Comparison of ENCODE assay signal across 8 cellular contexts in genomic region chr19:18274776-18275356, GRCh38. TPM values are rescaled to one million over a fixed set of nuclear protein-coding genes. Genes with fewer than 3 reads are reported as not detected.
DNase-seq lines count a peak whose midpoint lies in the region; ATAC-seq and TF ChIP-seq lines count a peak whose summit lies in the region.

No MANE protein-coding gene starts in this region.

- in situ Hi-C loops in IMR-90 (cut with MboI; ENCODE audit: low sequenced_read_pairs) = loop anchor here (5.0 to 10.0 kb wide), 2 partner anchors 47 to 130 kb away; partner anchors contain the start of gene LSM4

- WGBS in IMR-90 (ENCODE audit: extremely low coverage in 2 of 2, insufficient read length in 1 of 2), 2 experiments = 27% methylated on average over 3 of the region's 13 CpGs; no CpG with 5 or more reads in 1 of the 2 experiments
- 8 to 52% methylated on average over 13 of the region's 13 CpGs for WGBS in sigmoid colon, 2 donors

- peak overlapping the region; percentile 51 for H3K4me2 ChIP-seq in IMR-90 (ENCODE audit: low read depth, low read length)

- peak overlapping the region; percentile 75 for H3K4ac ChIP-seq in IMR-90 (ENCODE audit: low read depth, low read length)

- H2BK20ac ChIP-seq in IMR-90 (ENCODE audit: low read depth, low read length) = peak overlapping the region; percentile 53

- H3K27ac ChIP-seq in IMR-90 (ENCODE audit: insufficient read depth, low read length) (peak overlapping the region; percentile 58), left ventricle myocardium inferior (replicated peaks) (peak overlapping the region; percentile 84), sigmoid colon (peak overlapping the region; percentile 75 to 100 (median 98)), A673 (ENCODE audit: low read depth, low read length, poor library complexity, severe bottlenecking) (no peak overlapping the region)

- 0 out of 2 replicates have a peak overlapping the region, but pooled peaks have one; percentile 21 for H4K5ac ChIP-seq in IMR-90 (ENCODE audit: low read depth, low read length)

- H3K4me3 ChIP-seq in IMR-90 (ENCODE audit: insufficient read depth, low read depth, low read length) (no peak overlapping the region), left ventricle myocardium inferior (peak overlapping the region; percentile 30), sigmoid colon (peak overlapping the region in 2 of 4 donors; percentile 2 to 8), A673 (ENCODE audit: low read depth, low read length, poor library complexity, severe bottlenecking) (no peak overlapping the region)

- peak overlapping the region; percentile 75 for H2AK5ac ChIP-seq in IMR-90 (ENCODE audit: low read depth, low read length)

- peak overlapping the region; percentile 17 for H3K18ac ChIP-seq in IMR-90 (ENCODE audit: low read depth, low read length)

- peak overlapping the region; percentile 41 for H2BK120ac ChIP-seq in IMR-90 (ENCODE audit: low read depth, low read length)

- POLR2A ChIA-PET in IMR-90 (lab: Charles Lee; ENCODE audit: unreplicated experiment) (interaction anchor here (0.6 to 1.0 kb wide), 2 partner anchors 51 to 54 kb away, joined by 3 to 7 read pairs; no protein-coding TSS in a partner anchor), A673 (lab: Charles Lee; ENCODE audit: low non-redundant PET) (no interaction called here)

- CTCF ChIA-PET in IMR-90 (lab: Yijun Ruan, JAX) (interaction anchor here (1.0 kb wide), 1 partner anchor 48 kb away, joined by 6 read pairs; the partner anchor contains the start of gene LSM4), A673 (lab: Charles Lee) (interaction anchor here (0.6 kb wide), 1 partner anchor 126 kb away, joined by 3 read pairs; no protein-coding TSS in a partner anchor)

- H3K27me3 ChIP-seq in IMR-90 (ENCODE audit: control insufficient read depth, insufficient read depth, low read length) = no peaks in the 10 kb centered on the region
- no peaks in the 10 kb centered on the region for H3K27me3 ChIP-seq in left ventricle myocardium inferior (ENCODE audit: low read depth)
- no peaks in the 10 kb centered on the region for H3K27me3 ChIP-seq in sigmoid colon
- H3K27me3 ChIP-seq in A673 (replicated peaks; ENCODE audit: insufficient read depth, low read depth, low read length, poor library complexity) = no peaks in the 10 kb centered on the region

- peak overlapping the region; percentile 70 for H4K91ac ChIP-seq in IMR-90 (ENCODE audit: insufficient read depth, low read depth, low read length)

- peak overlapping the region; percentile 2; the same call in 1 of the 2 replicates for H3K9ac ChIP-seq in IMR-90 (ENCODE audit: low read depth, low read length)

- peak overlapping the region; percentile 81; the same call in 1 of the 3 replicates for H2BK15ac ChIP-seq in IMR-90 (ENCODE audit: low read depth, low read length)

- 0 out of 2 replicates have a peak overlapping the region, but pooled peaks have one; percentile 55 for H3K23ac ChIP-seq in IMR-90 (ENCODE audit: low read depth, low read length)

- peaks cover 13 to 63% of the 10 kb centered on the region in 2 experiments for H3K79me1 ChIP-seq in IMR-90 (ENCODE audit: low read depth in 1 of 2, low read length in 2 of 2)

- TF ChIP-seq RAD21 in IMR-90 (IDR thresholded peaks at IDR 0.05; ENCODE audit: low read length) = peak; percentile 15; the same call in 1 of the 2 replicates

- peak in 2 of 4 donors; percentile 59 to 77 for TF ChIP-seq EP300 in sigmoid colon (IDR thresholded peaks at IDR 0.05)

- intact Hi-C loops in IMR-90 (cut with micrococcal nuclease) = loop anchor here (1.0 to 5.0 kb wide), 2 partner anchors 48 to 142 kb away; partner anchors contain the start of genes LSM4 and SSBP4
- intact Hi-C loops in left ventricle myocardium inferior (cut with micrococcal nuclease) = no loop called here
- intact Hi-C loops in sigmoid colon (cut with DNase I) = loop anchor here (5.0 kb wide), 1 partner anchor 67 kb away; the partner anchor contains the start of gene PGPEP1
- intact Hi-C loops in A673 (cut with micrococcal nuclease; ENCODE audit: unreplicated experiment) = no loop called here

- BruUV-seq in IMR-90 (replicated peaks; lab: Mats Ljungman, UMichigan) (no TSS peak), A673 (replicated peaks; lab: Mats Ljungman, UMichigan) (no TSS peak)

- H3K9me1 ChIP-seq in IMR-90 (ENCODE audit: insufficient read depth, low read length) = peaks cover 4% of the 10 kb centered on the region

- TF ChIP-seq POLR2A in IMR-90 (IDR thresholded peaks at IDR 0.05; ENCODE audit: low read depth, low read length) (peak; percentile 85), sigmoid colon (IDR thresholded peaks at IDR 0.05) (no peak)

- H2BK5ac ChIP-seq in IMR-90 (ENCODE audit: low read depth, low read length, poor library complexity, severe bottlenecking) = peak overlapping the region; percentile 72

- DNase-seq in Ammon's horn (ENCODE audit: low spot score) (peak; percentile 77), IMR-90 (peak; percentile 89), amniotic epithelial cell (ENCODE audit: low read depth) (peak; percentile 68), left ventricle myocardium inferior (peak; percentile 87), sigmoid colon (peak; percentile 96), A673 (ENCODE audit: low spot score) (no peak), RPMI8226 (no peak), iPS-NIHi7 (ENCODE audit: extremely low spot score) (no peak)

- H4K8ac ChIP-seq in IMR-90 (ENCODE audit: low read depth in 2 of 2, low read length in 2 of 2) = peak overlapping the region; percentile 27 to 88; a peak in 2 of 4 replicates

- peak overlapping the region; percentile 84 for H2AK9ac ChIP-seq in IMR-90 (replicated peaks; ENCODE audit: low read depth, low read length, poor library complexity)

- H3K9me3 ChIP-seq in IMR-90 (ENCODE audit: control insufficient read depth, insufficient read depth, low read length) = no peaks in the 10 kb centered on the region
- no peaks in the 10 kb centered on the region for H3K9me3 ChIP-seq in left ventricle myocardium inferior (replicated peaks)
- no peaks in the 10 kb centered on the region for H3K9me3 ChIP-seq in sigmoid colon
- H3K9me3 ChIP-seq in A673 (ENCODE audit: low read depth, low read length, poor library complexity, severe bottlenecking) = no peaks in the 10 kb centered on the region

- H3K36me3 ChIP-seq in IMR-90 (ENCODE audit: control insufficient read depth, insufficient read depth, low read length) = peaks cover 14% of the 10 kb centered on the region
- peaks cover 16% of the 10 kb centered on the region for H3K36me3 ChIP-seq in left ventricle myocardium inferior
- H3K36me3 ChIP-seq in sigmoid colon = peaks cover 0 to 12% (median 10%) of the 10 kb centered on the region in 4 donors
- peaks cover 36% of the 10 kb centered on the region for H3K36me3 ChIP-seq in A673 (ENCODE audit: insufficient read depth, low read length, poor library complexity, severe bottlenecking)

- H3K4me1 ChIP-seq in IMR-90 (ENCODE audit: control insufficient read depth, insufficient read depth, low read length) = peaks cover 20% of the 10 kb centered on the region
- peaks cover 55% of the 10 kb centered on the region for H3K4me1 ChIP-seq in left ventricle myocardium inferior
- H3K4me1 ChIP-seq in sigmoid colon = peaks cover 0 to 66% (median 60%) of the 10 kb centered on the region in 4 donors
- peaks cover 13% of the 10 kb centered on the region for H3K4me1 ChIP-seq in A673 (ENCODE audit: insufficient read depth, low read length, poor library complexity, severe bottlenecking)

- TF ChIP-seq CTCF in IMR-90 (conservative IDR thresholded peaks at IDR 0.05; ENCODE audit: low read depth, low read length) (0 out of 2 replicates have a peak, but pooled peaks have one; percentile 3), left ventricle myocardium inferior (IDR thresholded peaks at IDR 0.05; ENCODE audit: borderline replicate concordance) (peak; percentile 30), sigmoid colon (IDR thresholded peaks at IDR 0.05) (peak in 2 of 4 experiments; percentile 20 to 22), A673 (conservative IDR thresholded peaks at IDR 0.05; ENCODE audit: low read depth, low read length) (no peak)

- dilution Hi-C loops in IMR-90 (cut with HindIII; ENCODE audit: low sequenced_read_pairs, unreplicated experiment) = no loop called here

- H4K20me1 ChIP-seq in IMR-90 (ENCODE audit: insufficient read depth, low read length) = peaks cover 57% of the 10 kb centered on the region

- H3K56ac ChIP-seq in IMR-90 (ENCODE audit: extremely low read depth, insufficient read depth, low read length) = 0 out of 2 replicates have a peak overlapping the region, but pooled peaks have one; percentile 53

- peak overlapping the region; percentile 76 for H3K14ac ChIP-seq in IMR-90 (replicated peaks; ENCODE audit: low read depth, low read length)

- H2AFZ ChIP-seq in IMR-90 (replicated peaks; ENCODE audit: low read length, poor library complexity) = peak overlapping the region; percentile 82

- ATAC-seq in IMR-90 (ENCODE audit: low read depth) = peak; percentile 76

RNA-seq across cellular contexts. Expression of gene IQCN, which starts 0.6 kb away (rescaled TPM):
- total RNA-seq in IMR-90 (2012; rRNA removed) = 0.18 and 0.28 TPM in 2 replicates
- 0.60 and 0.67 TPM in 2 replicates for polyA plus RNA-seq in IMR-90 (2012; rRNA removed)
- polyA plus RNA-seq in IMR-90 (2012; cell fraction: cytosol; rRNA removed) = 0.24 and 0.29 TPM in 2 replicates
- polyA plus RNA-seq in IMR-90 (2012; cell fraction: nucleus; rRNA removed; ENCODE audit: low replicate concordance) = 6.1 and 10.8 TPM in 2 replicates
- total RNA-seq in left ventricle myocardium inferior = 0.49 TPM
- total RNA-seq in sigmoid colon = 1 to 10 TPM; 1.4 to 5.8 (median 2.9) TPM
- polyA plus RNA-seq in sigmoid colon = 1 to 10 TPM; 1.2 to 4.4 (median 3.4) TPM
- total RNA-seq in A673 (2021) = 10.2 and 12.0 TPM in 2 replicates

RNA-seq across cellular contexts. Expression of gene JUND, which starts 6.6 kb away (rescaled TPM):
- total RNA-seq in IMR-90 (2012; rRNA removed) = 14.2 and 22.8 TPM in 2 replicates
- 77.2 and 101 TPM in 2 replicates for polyA plus RNA-seq in IMR-90 (2012; rRNA removed)
- polyA plus RNA-seq in IMR-90 (2012; cell fraction: cytosol; rRNA removed) = 57.0 and 329 TPM in 2 replicates
- 200 and 259 TPM in 2 replicates for polyA plus RNA-seq in IMR-90 (2012; cell fraction: nucleus; rRNA removed; ENCODE audit: low replicate concordance)
- 107 TPM for total RNA-seq in left ventricle myocardium inferior
- 100 to 1,000 TPM; 163 to 369 (median 230) TPM for total RNA-seq in sigmoid colon
- polyA plus RNA-seq in sigmoid colon = 100 to 1,000 TPM; 179 to 221 (median 180) TPM
- total RNA-seq in A673 (2021) = 128 and 136 TPM in 2 replicates

RNA-seq across cellular contexts. Expression of gene LSM4, which starts 48.0 kb away (rescaled TPM):
- total RNA-seq in IMR-90 (2012; rRNA removed) = 44.8 and 88.0 TPM in 2 replicates
- polyA plus RNA-seq in IMR-90 (2012; rRNA removed) = 118 and 157 TPM in 2 replicates
- polyA plus RNA-seq in IMR-90 (2012; cell fraction: cytosol; rRNA removed) = 210 and 274 TPM in 2 replicates
- 65.4 and 112 TPM in 2 replicates for polyA plus RNA-seq in IMR-90 (2012; cell fraction: nucleus; rRNA removed; ENCODE audit: low replicate concordance)
- 94.8 TPM for total RNA-seq in left ventricle myocardium inferior
- 100 to 1,000 TPM in 3 of 4 donors, 10 to 100 TPM in 1; 89.1 to 144 (median 119) TPM for total RNA-seq in sigmoid colon
- polyA plus RNA-seq in sigmoid colon = 100 to 1,000 TPM; 214 to 285 (median 256) TPM
- 252 and 262 TPM in 2 replicates for total RNA-seq in A673 (2021)

RNA-seq across cellular contexts. Expression of gene PDE4C, which starts 48.6 kb away (rescaled TPM):
- total RNA-seq in IMR-90 (2012; rRNA removed) (0.18 TPM in 1 of 2 replicates, not detected in the other), left ventricle myocardium inferior (2.4 TPM), sigmoid colon (1 to 10 TPM; 1.8 to 8.6 (median 4.5) TPM), A673 (2021) (not detected in 2 replicates)
- polyA plus RNA-seq in IMR-90 (2012; rRNA removed) (0.22 and 0.24 TPM in 2 replicates), sigmoid colon (1 to 10 TPM in 1 of 3 donors, not detected in 2; 4.0 TPM)
- 0.30 and 0.40 TPM in 2 replicates for polyA plus RNA-seq in IMR-90 (2012; cell fraction: cytosol; rRNA removed)
- polyA plus RNA-seq in IMR-90 (2012; cell fraction: nucleus; rRNA removed; ENCODE audit: low replicate concordance) = 3.4 and 5.3 TPM in 2 replicates

Comparison
In these comparisons a context has a peak if more than half of its experiments do, and no peak if none do; other contexts are left out.
1. DNase-seq: peak in Ammon's horn (single experiment), IMR-90 (single experiment), amniotic epithelial cell (single experiment), left ventricle myocardium inferior (single experiment) and sigmoid colon (single experiment); none in A673 (single experiment), RPMI8226 (single experiment) and iPS-NIHi7 (single experiment).
2. intact Hi-C loops: an anchor here in IMR-90 (1.0 to 5.0 kb wide) and sigmoid colon (5.0 kb wide); none called in left ventricle myocardium inferior and A673.